ENCODE assay signal across 8 cellular contexts in genomic region chr7:90244909-90245841, GRCh38. TPM values are rescaled to one million over a fixed set of nuclear protein-coding genes. Genes with fewer than 3 reads are reported as not detected.
A peak's percentile ranks its signal among the peaks of the same experiment; 100 is the strongest.
DNase-seq lines count a peak whose midpoint lies in the region; ATAC-seq and TF ChIP-seq lines count a peak whose summit lies in the region.

Gene CFAP69 (plus strand): TSS chr7:90245174. CDS start chr7:90245425, 251 bp downstream.

- no peak for TF ChIP-seq EP300 in transverse colon (IDR thresholded peaks at IDR 0.05; ENCODE audit: low read depth)

- intact Hi-C loops in heart right ventricle (cut with DNase I), result loop anchor here in 1 of 10 donors (10.0 kb wide), 1 partner anchor 160 kb away; the partner anchor contains the start of gene CLDN12
- intact Hi-C loops in posterior cingulate gyrus (cut with DNase I), result loop anchor here (10.0 kb wide), 1 partner anchor 160 kb away; the partner anchor contains the start of gene CLDN12
- intact Hi-C loops in transverse colon (cut with DNase I; ENCODE audit: low total_unique reads), result no loop called here

- H3K4me1 ChIP-seq in adipocyte (ENCODE audit: control insufficient read depth, insufficient read depth, low read length), result peaks cover 38% of the 10 kb centered on the region
- H3K4me1 ChIP-seq in heart right ventricle, result peaks cover 0 to 22% (median 12%) of the 10 kb centered on the region in 9 donors
- peaks cover 6 to 21% (median 20%) of the 10 kb centered on the region in 4 donors for H3K4me1 ChIP-seq in transverse colon

- H3K9me3 ChIP-seq in adipocyte (ENCODE audit: control insufficient read depth, low read length) (no peaks in the 10 kb centered on the region), heart right ventricle (no peaks in the 10 kb centered on the region), transverse colon (no peaks in the 10 kb centered on the region)

- WGBS in heart right ventricle, 2 donors, result 0% methylated on average over 59 of the region's 59 CpGs
- WGBS in transverse colon (ENCODE audit: low coverage in 1 of 2), 2 donors, result 2% methylated on average over 45 of the region's 59 CpGs; no CpG with 5 or more reads in 1 of the 2 donors

- in situ Hi-C loops in transverse colon (cut with MboI; ENCODE audit: low pct_ligation_motif_present in 1 of 4, low pct_unique_long_range_greater_than_20kb in 1 of 4, low sequenced_read_pairs in 3 of 4), result no loop called here

- H3K27ac ChIP-seq in heart right ventricle, result peak within 1 kb of the TSS in 5 of 10 donors; percentile 32 to 70 (median 59)
- H3K27ac ChIP-seq in transverse colon, result peak within 1 kb of the TSS; percentile 41 to 74 (median 67)

- H3K4me3 ChIP-seq in adipocyte (ENCODE audit: low read length) (peak within 1 kb of the TSS; percentile 92), heart right ventricle (peak within 1 kb of the TSS; percentile 65 to 99 (median 92)), transverse colon (peak within 1 kb of the TSS; percentile 62 to 95 (median 72))

- peak; percentile 45 for TF ChIP-seq POLR2A in transverse colon (IDR thresholded peaks at IDR 0.05)

- peak within 1 kb of the TSS; percentile 91 for H3K9ac ChIP-seq in adipocyte (ENCODE audit: low read length)

- DNase-seq in NCI-H1092 (lab: John Stamatoyannopoulos, UW) (peak; percentile 63), SW480 (ENCODE audit: low spot score) (peak; percentile 92), adipocyte (ENCODE audit: low read depth) (peak; percentile 93), heart right ventricle (peak; percentile 90 to 92), posterior cingulate gyrus (peak; percentile 85 to 98 (median 90)), transverse colon (peak; percentile 94)

- H3K27me3 ChIP-seq in adipocyte (replicated peaks; ENCODE audit: control insufficient read depth, insufficient read depth, low read length), result no peaks in the 10 kb centered on the region
- peaks cover 0 to 18% (median 0%) of the 10 kb centered on the region in 7 donors for H3K27me3 ChIP-seq in heart right ventricle
- H3K27me3 ChIP-seq in transverse colon, result no peaks in the 10 kb centered on the region

- TF ChIP-seq CTCF in GM12874 (IDR thresholded peaks at IDR 0.05; ENCODE audit: insufficient read depth, low read depth, low read length) (peak; percentile 29), heart right ventricle (IDR thresholded peaks at IDR 0.05) (peak in 4 of 9 donors; percentile 25 to 41 (median 34)), transverse colon (IDR thresholded peaks at IDR 0.05) (peak; percentile 25 to 73 (median 42))

- H3K36me3 ChIP-seq in adipocyte (ENCODE audit: control insufficient read depth, insufficient read depth, low read length, severe bottlenecking) (no peaks in the 10 kb centered on the region), heart right ventricle (no peaks in the 10 kb centered on the region), transverse colon (no peaks in the 10 kb centered on the region)

- ATAC-seq in HG02571 (IDR thresholded peaks at IDR 0.05; ENCODE audit: unreplicated experiment), result peak; percentile 78
- peak; percentile 95 to 98 (median 97) for ATAC-seq in heart right ventricle

RNA-seq across cellular contexts. Expression of gene CFAP69, which starts in this region (rescaled TPM):
- 1 to 10 TPM; 1.0 to 4.1 (median 2.8) TPM for total RNA-seq in heart right ventricle
- 1 to 10 TPM in 1 of 2 donors, under 1 TPM in 1; 0.68 to 4.2 TPM for polyA plus RNA-seq in heart right ventricle
- 1 to 10 TPM; 1.4 to 6.8 (median 4.5) TPM for total RNA-seq in transverse colon
